ENCODE assay signal across 1 cellular context in genomic region chr7:102446387-102447156, GRCh38.
TF ChIP-seq lines count a peak whose summit lies in the region.

No MANE protein-coding gene starts in this region.

TF ChIP-seq in H1, 55 proteins besides CTCF, POLR2A, EP300 and RAD21:
- no peak for TF ChIP-seq SP2 (IDR thresholded peaks at IDR 0.05; ENCODE audit: low read length)
- TF ChIP-seq GABPA (IDR thresholded peaks at IDR 0.05; ENCODE audit: borderline replicate concordance, insufficient read depth, low read length): no peak
- TF ChIP-seq EGR1 (IDR thresholded peaks at IDR 0.05; ENCODE audit: borderline replicate concordance, low read depth, low read length): no peak
- TF ChIP-seq, protein P1, sequence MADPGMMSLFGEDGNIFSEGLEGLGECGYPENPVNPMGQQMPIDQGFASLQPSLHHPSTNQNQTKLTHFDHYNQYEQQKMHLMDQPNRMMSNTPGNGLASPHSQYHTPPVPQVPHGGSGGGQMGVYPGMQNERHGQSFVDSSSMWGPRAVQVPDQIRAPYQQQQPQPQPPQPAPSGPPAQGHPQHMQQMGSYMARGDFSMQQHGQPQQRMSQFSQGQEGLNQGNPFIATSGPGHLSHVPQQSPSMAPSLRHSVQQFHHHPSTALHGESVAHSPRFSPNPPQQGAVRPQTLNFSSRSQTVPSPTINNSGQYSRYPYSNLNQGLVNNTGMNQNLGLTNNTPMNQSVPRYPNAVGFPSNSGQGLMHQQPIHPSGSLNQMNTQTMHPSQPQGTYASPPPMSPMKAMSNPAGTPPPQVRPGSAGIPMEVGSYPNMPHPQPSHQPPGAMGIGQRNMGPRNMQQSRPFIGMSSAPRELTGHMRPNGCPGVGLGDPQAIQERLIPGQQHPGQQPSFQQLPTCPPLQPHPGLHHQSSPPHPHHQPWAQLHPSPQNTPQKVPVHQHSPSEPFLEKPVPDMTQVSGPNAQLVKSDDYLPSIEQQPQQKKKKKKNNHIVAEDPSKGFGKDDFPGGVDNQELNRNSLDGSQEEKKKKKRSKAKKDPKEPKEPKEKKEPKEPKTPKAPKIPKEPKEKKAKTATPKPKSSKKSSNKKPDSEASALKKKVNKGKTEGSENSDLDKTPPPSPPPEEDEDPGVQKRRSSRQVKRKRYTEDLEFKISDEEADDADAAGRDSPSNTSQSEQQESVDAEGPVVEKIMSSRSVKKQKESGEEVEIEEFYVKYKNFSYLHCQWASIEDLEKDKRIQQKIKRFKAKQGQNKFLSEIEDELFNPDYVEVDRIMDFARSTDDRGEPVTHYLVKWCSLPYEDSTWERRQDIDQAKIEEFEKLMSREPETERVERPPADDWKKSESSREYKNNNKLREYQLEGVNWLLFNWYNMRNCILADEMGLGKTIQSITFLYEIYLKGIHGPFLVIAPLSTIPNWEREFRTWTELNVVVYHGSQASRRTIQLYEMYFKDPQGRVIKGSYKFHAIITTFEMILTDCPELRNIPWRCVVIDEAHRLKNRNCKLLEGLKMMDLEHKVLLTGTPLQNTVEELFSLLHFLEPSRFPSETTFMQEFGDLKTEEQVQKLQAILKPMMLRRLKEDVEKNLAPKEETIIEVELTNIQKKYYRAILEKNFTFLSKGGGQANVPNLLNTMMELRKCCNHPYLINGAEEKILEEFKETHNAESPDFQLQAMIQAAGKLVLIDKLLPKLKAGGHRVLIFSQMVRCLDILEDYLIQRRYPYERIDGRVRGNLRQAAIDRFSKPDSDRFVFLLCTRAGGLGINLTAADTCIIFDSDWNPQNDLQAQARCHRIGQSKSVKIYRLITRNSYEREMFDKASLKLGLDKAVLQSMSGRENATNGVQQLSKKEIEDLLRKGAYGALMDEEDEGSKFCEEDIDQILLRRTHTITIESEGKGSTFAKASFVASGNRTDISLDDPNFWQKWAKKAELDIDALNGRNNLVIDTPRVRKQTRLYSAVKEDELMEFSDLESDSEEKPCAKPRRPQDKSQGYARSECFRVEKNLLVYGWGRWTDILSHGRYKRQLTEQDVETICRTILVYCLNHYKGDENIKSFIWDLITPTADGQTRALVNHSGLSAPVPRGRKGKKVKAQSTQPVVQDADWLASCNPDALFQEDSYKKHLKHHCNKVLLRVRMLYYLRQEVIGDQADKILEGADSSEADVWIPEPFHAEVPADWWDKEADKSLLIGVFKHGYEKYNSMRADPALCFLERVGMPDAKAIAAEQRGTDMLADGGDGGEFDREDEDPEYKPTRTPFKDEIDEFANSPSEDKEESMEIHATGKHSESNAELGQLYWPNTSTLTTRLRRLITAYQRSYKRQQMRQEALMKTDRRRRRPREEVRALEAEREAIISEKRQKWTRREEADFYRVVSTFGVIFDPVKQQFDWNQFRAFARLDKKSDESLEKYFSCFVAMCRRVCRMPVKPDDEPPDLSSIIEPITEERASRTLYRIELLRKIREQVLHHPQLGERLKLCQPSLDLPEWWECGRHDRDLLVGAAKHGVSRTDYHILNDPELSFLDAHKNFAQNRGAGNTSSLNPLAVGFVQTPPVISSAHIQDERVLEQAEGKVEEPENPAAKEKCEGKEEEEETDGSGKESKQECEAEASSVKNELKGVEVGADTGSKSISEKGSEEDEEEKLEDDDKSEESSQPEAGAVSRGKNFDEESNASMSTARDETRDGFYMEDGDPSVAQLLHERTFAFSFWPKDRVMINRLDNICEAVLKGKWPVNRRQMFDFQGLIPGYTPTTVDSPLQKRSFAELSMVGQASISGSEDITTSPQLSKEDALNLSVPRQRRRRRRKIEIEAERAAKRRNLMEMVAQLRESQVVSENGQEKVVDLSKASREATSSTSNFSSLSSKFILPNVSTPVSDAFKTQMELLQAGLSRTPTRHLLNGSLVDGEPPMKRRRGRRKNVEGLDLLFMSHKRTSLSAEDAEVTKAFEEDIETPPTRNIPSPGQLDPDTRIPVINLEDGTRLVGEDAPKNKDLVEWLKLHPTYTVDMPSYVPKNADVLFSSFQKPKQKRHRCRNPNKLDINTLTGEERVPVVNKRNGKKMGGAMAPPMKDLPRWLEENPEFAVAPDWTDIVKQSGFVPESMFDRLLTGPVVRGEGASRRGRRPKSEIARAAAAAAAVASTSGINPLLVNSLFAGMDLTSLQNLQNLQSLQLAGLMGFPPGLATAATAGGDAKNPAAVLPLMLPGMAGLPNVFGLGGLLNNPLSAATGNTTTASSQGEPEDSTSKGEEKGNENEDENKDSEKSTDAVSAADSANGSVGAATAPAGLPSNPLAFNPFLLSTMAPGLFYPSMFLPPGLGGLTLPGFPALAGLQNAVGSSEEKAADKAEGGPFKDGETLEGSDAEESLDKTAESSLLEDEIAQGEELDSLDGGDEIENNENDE (IDR thresholded peaks at IDR 0.05; ENCODE audit: insufficient replicate concordance, low read length): no peak
- TF ChIP-seq CEBPB (IDR thresholded peaks at IDR 0.05; ENCODE audit: low read depth, low read length): no peak
- TF ChIP-seq EZH2 (IDR thresholded peaks at IDR 0.05; ENCODE audit: low read depth, low read length, severe bottlenecking): no peak
- TF ChIP-seq SUZ12 (IDR thresholded peaks at IDR 0.05; ENCODE audit: low read length): no peak
- no peak for TF ChIP-seq E2F6 (IDR thresholded peaks at IDR 0.05)
- no peak for TF ChIP-seq PHF8 (conservative IDR thresholded peaks at IDR 0.05; ENCODE audit: low read depth, low read length)
- TF ChIP-seq KDM1A (IDR thresholded peaks at IDR 0.05; ENCODE audit: borderline replicate concordance, low read length): no peak
- no peak for TF ChIP-seq SAP30 (IDR thresholded peaks at IDR 0.05; ENCODE audit: insufficient read depth, insufficient replicate concordance, low read length)
